10 cellular contexts compared by ENCODE assay signal in the genomic region with DNA sequence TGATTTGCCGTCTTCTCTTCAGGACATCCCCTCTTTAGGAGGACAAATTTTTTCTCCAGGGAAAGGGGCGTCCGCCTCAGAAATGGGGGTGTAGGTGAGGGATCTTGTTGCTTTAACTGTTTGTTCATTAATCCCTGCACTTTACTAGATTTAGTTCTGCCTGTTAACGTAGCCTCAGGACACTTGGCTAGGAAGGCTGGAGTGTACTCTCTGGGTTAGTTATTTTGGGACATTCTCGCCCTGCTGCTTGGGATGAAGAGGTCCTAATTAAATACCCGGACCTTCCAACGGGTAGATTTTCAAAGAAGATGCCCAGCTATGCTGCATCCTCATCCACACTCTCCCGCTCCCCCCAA. TPM values are rescaled to one million over a fixed set of nuclear protein-coding genes. Genes with fewer than 3 reads are reported as not detected.
DNase-seq lines count a peak whose midpoint lies in the region; ATAC-seq, FAIRE-seq and TF ChIP-seq lines count a peak whose summit lies in the region.
"Had no signal": no experiment of that assay in that cellular context is flagged by ENCODE, and none has a peak within 500 bp of the region (broad histone marks: within the 10 kb centered on the region; RNA-seq: fewer than 3 reads in every experiment).

No MANE protein-coding gene starts in this region.

- H3K4me3 Mint-ChIP-seq in mesothelial cell of epicardium: peak overlapping the region; percentile 68

- no peak overlapping the region for H3K27ac Mint-ChIP-seq in mesothelial cell of epicardium

- peak overlapping the region; percentile 27 for H3K4me3 ChIP-seq in cardiac muscle cell
- peak overlapping the region; percentile 25 for H3K4me3 ChIP-seq in colonic mucosa
- peak overlapping the region; percentile 52 to 74 for H3K4me3 ChIP-seq in vagina
- H3K4me3 ChIP-seq: mucosa of descending colon had no signal

- H3K27me3 ChIP-seq in cardiac muscle cell: peaks cover 54% of the 10 kb centered on the region
- peaks cover 12% of the 10 kb centered on the region for H3K27me3 ChIP-seq in colonic mucosa
- no peaks in the 10 kb centered on the region for H3K27me3 ChIP-seq in vagina

- intact Hi-C loops in Right ventricle myocardium superior (cut with DNase I): no loop called here
- intact Hi-C loops in colonic mucosa (cut with DNase I): no loop called here
- intact Hi-C loops in vagina (cut with DNase I): no loop called here

- no peak for TF ChIP-seq POLR2A in vagina (IDR thresholded peaks at IDR 0.05)

- no peaks in the 10 kb centered on the region for H3K4me1 ChIP-seq in cardiac muscle cell (ENCODE audit: low read depth)
- H3K4me1 ChIP-seq in colonic mucosa: no peaks in the 10 kb centered on the region
- peaks cover 15% of the 10 kb centered on the region for H3K4me1 ChIP-seq in vagina

- no peaks in the 10 kb centered on the region for H3K36me3 Mint-ChIP-seq in mesothelial cell of epicardium

- H3K27me3 Mint-ChIP-seq in mesothelial cell of epicardium (ENCODE audit: low read depth): peaks cover 53% of the 10 kb centered on the region

- H3K9ac ChIP-seq in colonic mucosa (ENCODE audit: low read depth in 2 of 2, low read length in 2 of 2): no peak overlapping the region

- no peak for TF ChIP-seq CTCF in cardiac muscle cell (IDR thresholded peaks at IDR 0.05; ENCODE audit: low read depth, low read length)
- TF ChIP-seq CTCF in colonic mucosa (IDR thresholded peaks at IDR 0.05): no peak
- no peak for TF ChIP-seq CTCF in mesothelial cell of epicardium (IDR thresholded peaks at IDR 0.05; ENCODE audit: unreplicated experiment)
- no peak for TF ChIP-seq CTCF in vagina (IDR thresholded peaks at IDR 0.05)

- no peaks in the 10 kb centered on the region for H3K36me3 ChIP-seq in cardiac muscle cell
- H3K36me3 ChIP-seq in colonic mucosa: no peaks in the 10 kb centered on the region
- no peaks in the 10 kb centered on the region for H3K36me3 ChIP-seq in vagina

- peaks cover 7% of the 10 kb centered on the region for H3K4me1 Mint-ChIP-seq in mesothelial cell of epicardium

- DNase-seq in cardiac muscle cell (ENCODE audit: low read depth in 1 of 2, low spot score in 1 of 2) (no peak), Right ventricle myocardium superior (no peak), colonic mucosa (no peak), mesothelial cell of epicardium (ENCODE audit: low spot score in 2 of 2, unreplicated experiment in 2 of 2) (no peak), vagina (ENCODE audit: extremely low spot score in 2 of 2) (no peak), urothelium cell line (ENCODE audit: low spot score) (no peak), EL (no peak)
- DNase-seq: activated CD4-positive, alpha-beta T cell treated with anti-CD3 and anti-CD28 coated beads for 1 hour had no signal

- H3K9me3 Mint-ChIP-seq in mesothelial cell of epicardium: no peaks in the 10 kb centered on the region

- H3K9me3 ChIP-seq in cardiac muscle cell (ENCODE audit: low read depth) (no peaks in the 10 kb centered on the region), colonic mucosa (no peaks in the 10 kb centered on the region), vagina (no peaks in the 10 kb centered on the region)
- H3K9me3 ChIP-seq: mucosa of descending colon had no signal

- ATAC-seq in Right ventricle myocardium superior (ENCODE audit: poor library complexity) (no peak), HG03354 (IDR thresholded peaks at IDR 0.05; ENCODE audit: poor library complexity, severe bottlenecking, unreplicated experiment) (no peak)

- H3K27ac ChIP-seq in cardiac muscle cell: no peak overlapping the region
- no peak overlapping the region for H3K27ac ChIP-seq in colonic mucosa
- peak overlapping the region; percentile 54 for H3K27ac ChIP-seq in vagina

- FAIRE-seq in urothelium cell line (lab: Jason Lieb, UNC): no peak

RNA-seq across cellular contexts. Expression of a gene that starts 0.6 kb away (rescaled TPM):
- total RNA-seq in cardiac muscle cell (0.07 TPM in 1 of 2 replicates, not detected in the other), Right ventricle myocardium superior (not detected), colonic mucosa (under 1 TPM in 1 of 2 donors, not detected in 1; 0.25 TPM), mesothelial cell of epicardium (not detected in 3 replicates), vagina (0.74 TPM)
- polyA plus RNA-seq in cardiac muscle cell: not detected in 2 replicates
